Comparison of ENCODE assay signal across 20 cellular contexts in genomic region chr19:35913589-35913988, GRCh38. TPM values are rescaled to one million over a fixed set of nuclear protein-coding genes. Genes with fewer than 3 reads are reported as not detected.
DNase-seq lines count a peak whose midpoint lies in the region; ATAC-seq, FAIRE-seq and TF ChIP-seq lines count a peak whose summit lies in the region.
"Had no signal": no experiment of that assay in that cellular context is flagged by ENCODE, and none has a peak within 500 bp of the region (broad histone marks: within the 10 kb centered on the region; RNA-seq: fewer than 3 reads in every experiment).

No MANE protein-coding gene starts in this region.

- H3K9me3 ChIP-seq in mammary epithelial cell (replicated peaks; ENCODE audit: insufficient read depth, low read length) (no peaks in the 10 kb centered on the region), H9 (ENCODE audit: control insufficient read depth, low read depth, low read length) (no peaks in the 10 kb centered on the region), psoas muscle (no peaks in the 10 kb centered on the region)
- H3K9me3 ChIP-seq: adrenal gland, upper lobe of left lung had no signal

- BruUV-seq in mammary epithelial cell (replicated peaks; lab: Mats Ljungman, UMichigan) (no TSS peak), MCF 10A (replicated peaks; lab: Mats Ljungman, UMichigan) (no TSS peak)

- H3K27me3 Mint-ChIP-seq in MCF 10A (ENCODE audit: insufficient read depth, unreplicated experiment) (peaks cover 11% of the 10 kb centered on the region), H9 (ENCODE audit: low read depth) (peaks cover 15% of the 10 kb centered on the region)
- H3K27me3 Mint-ChIP-seq: stimulated activated naive CD8-positive, alpha-beta T cell treated with anti-CD3 and anti-CD28 coated beads, Interleukin-15, Interleukin-2, amounts not matched to agents 100 ng/mL and 50 ng/mL, for 24 hours had no signal

- H3K36me3 Mint-ChIP-seq in MCF 10A (ENCODE audit: insufficient read depth, unreplicated experiment) (no peaks in the 10 kb centered on the region), H9 (ENCODE audit: insufficient read depth in 1 of 3, low read depth in 3 of 3) (no peaks in the 10 kb centered on the region)
- H3K36me3 Mint-ChIP-seq: CD8-positive, alpha-beta T cell had no signal

- no peak overlapping the region for H4K91ac ChIP-seq in H9 (ENCODE audit: insufficient read length, low read depth, low read length)

- in situ Hi-C loops in mammary epithelial cell (cut with MboI; ENCODE audit: low sequenced_read_pairs in 2 of 2) = no loop called here

- no peak overlapping the region for H3K4me2 ChIP-seq in mammary epithelial cell (ENCODE audit: insufficient read depth, low read depth, low read length)
- H3K4me2 ChIP-seq in H9 (ENCODE audit: insufficient read depth, insufficient read length, low read length) = no peak overlapping the region

- intact Hi-C loops in mammary epithelial cell (cut with micrococcal nuclease) = no loop called here
- intact Hi-C loops in MCF 10A (cut with micrococcal nuclease) = no loop called here
- intact Hi-C loops in psoas muscle (cut with DNase I) = no loop called here

- H3K79me2 ChIP-seq in mammary epithelial cell (ENCODE audit: insufficient read depth, low read length) (no peaks in the 10 kb centered on the region), H9 (ENCODE audit: insufficient read depth, low read length) (no peaks in the 10 kb centered on the region)

- no peak for TF ChIP-seq CTCF in mammary epithelial cell (conservative IDR thresholded peaks at IDR 0.05 in 1 of 2, IDR thresholded peaks at IDR 0.05 in 1 of 2; ENCODE audit: extremely low read depth in 1 of 2, insufficient read depth in 1 of 2, low read depth in 1 of 2, low read length in 2 of 2)
- no peak for TF ChIP-seq CTCF in MCF 10A (IDR thresholded peaks at IDR 0.05; ENCODE audit: unreplicated experiment)
- TF ChIP-seq CTCF in bronchial epithelial cell (IDR thresholded peaks at IDR 0.05; ENCODE audit: insufficient read depth, low read length, severe bottlenecking) = no peak
- no peak for TF ChIP-seq CTCF in H9 (conservative IDR thresholded peaks at IDR 0.05)
- TF ChIP-seq CTCF in psoas muscle (IDR thresholded peaks at IDR 0.05) = no peak

- no peak overlapping the region for H3K14ac ChIP-seq in H9 (ENCODE audit: insufficient read depth, low read length)

- no peaks in the 10 kb centered on the region for H3K4me1 Mint-ChIP-seq in MCF 10A (ENCODE audit: insufficient read depth, unreplicated experiment)
- peaks cover 4 to 12% of the 10 kb centered on the region in 2 experiments for H3K4me1 Mint-ChIP-seq in H9

- peak; percentile 57 for DNase-seq in mammary epithelial cell
- no peak for DNase-seq in MCF 10A (ENCODE audit: unreplicated experiment)
- DNase-seq in HT1080 (ENCODE audit: low read depth) = peak; percentile 10
- peak; percentile 69 for DNase-seq in bronchial epithelial cell (ENCODE audit: low read depth)
- no peak for DNase-seq in H9
- DNase-seq in psoas muscle = no peak
- no peak for DNase-seq in HUDEP-2 (lab: John Stamatoyannopoulos, UW; ENCODE audit: unreplicated experiment in 76 of 76)
- DNase-seq in NCI-H2227 treated with DMSO at 0.1 percent for 48 hours (lab: John Stamatoyannopoulos, UW) = no peak
- DNase-seq: adrenal gland; CD8-positive, alpha-beta T cell; DMS79 treated with DMSO at 0.1 percent for 48 hours; NCI-H345; Right ventricle myocardium superior; upper lobe of left lung had no signal

- H3K27ac ChIP-seq in mammary epithelial cell (ENCODE audit: insufficient read depth, low read depth, low read length) (no peak overlapping the region), H9 (ENCODE audit: insufficient read length, low read depth, low read length) (no peak overlapping the region), psoas muscle (no peak overlapping the region)
- H3K27ac ChIP-seq: VCaP had no signal

- POLR2A ChIA-PET in MCF 10A (lab: Yijun Ruan, JAX) = no interaction called here

- no peaks in the 10 kb centered on the region for H3K23me2 ChIP-seq in H9 (ENCODE audit: insufficient read length, low read depth, low read length, poor library complexity, severe bottlenecking)

- H3T11ph ChIP-seq in H9 (ENCODE audit: low read length) = no peak overlapping the region

- no peak overlapping the region for H4K5ac ChIP-seq in H9 (ENCODE audit: insufficient read length, low read depth, low read length)

- ATAC-seq in psoas muscle = no peak
- ATAC-seq: CD8-positive, alpha-beta T cell; esophagus mucosa had no signal

- H3K9me3 Mint-ChIP-seq in MCF 10A (ENCODE audit: unreplicated experiment) (no peaks in the 10 kb centered on the region), H9 (no peaks in the 10 kb centered on the region)
- H3K9me3 Mint-ChIP-seq: activated T-helper 2 cell treated with anti-CD3 and anti-CD28 coated beads, Interferon-gamma antibody, Interleukin-2, Interleukin-4, amounts not matched to agents 10 μg/mL and 5 μg/mL and 100 μg/mL, durations not matched to agents 14 hours and 24 hours and 36 hours; CD8-positive, alpha-beta T cell; stimulated activated naive CD8-positive, alpha-beta T cell treated with anti-CD3 and anti-CD28 coated beads, Interleukin-15, Interleukin-2, amounts not matched to agents 100 ng/mL and 50 ng/mL, for 24 hours had no signal

- no peaks in the 10 kb centered on the region for H3K79me1 ChIP-seq in H9 (ENCODE audit: insufficient read depth, low read depth, low read length, poor library complexity, severe bottlenecking)

- no peak overlapping the region for H2BK5ac ChIP-seq in H9 (ENCODE audit: insufficient read length, low read length)

- CTCF ChIA-PET in mammary epithelial cell (lab: Charles Lee; ENCODE audit: low non-redundant PET) = no interaction called here
- CTCF ChIA-PET in MCF 10A (lab: Yijun Ruan, JAX) = interaction anchor here (0.6 to 1.8 kb wide), 2 partner anchors 31 to 505 kb away, joined by 3 to 4 read pairs; no protein-coding TSS in a partner anchor

- H4K20me1 ChIP-seq in mammary epithelial cell (ENCODE audit: insufficient read depth, low read length) = no peaks in the 10 kb centered on the region
- no peaks in the 10 kb centered on the region for H4K20me1 ChIP-seq in H9 (ENCODE audit: control insufficient read depth, insufficient read depth, insufficient read length)

- no peak overlapping the region for H3K23ac ChIP-seq in H9 (ENCODE audit: insufficient read length, low read depth, low read length)

- H2BK120ac ChIP-seq in H9 (ENCODE audit: low read depth, low read length, poor library complexity, severe bottlenecking) = no peak overlapping the region

- H3K27me3 ChIP-seq in mammary epithelial cell (ENCODE audit: insufficient read depth, low read length) (no peaks in the 10 kb centered on the region), bronchial epithelial cell (ENCODE audit: control insufficient read depth, insufficient read depth, low read length) (no peaks in the 10 kb centered on the region), H9 (ENCODE audit: insufficient read depth, low read length) (no peaks in the 10 kb centered on the region), psoas muscle (ENCODE audit: insufficient read depth in 3 of 3, low read length in 2 of 3) (peaks cover 0 to 7% (median 3%) of the 10 kb centered on the region in 3 donors)
- H3K27me3 ChIP-seq: adrenal gland, upper lobe of left lung had no signal

- H3K36me3 ChIP-seq in mammary epithelial cell (ENCODE audit: insufficient read depth, low read length) (no peaks in the 10 kb centered on the region), bronchial epithelial cell (ENCODE audit: control insufficient read depth, insufficient read depth, low read length) (no peaks in the 10 kb centered on the region), psoas muscle (ENCODE audit: insufficient read depth in 1 of 2, low read depth in 1 of 2) (no peaks in the 10 kb centered on the region)
- H3K36me3 ChIP-seq: adrenal gland, upper lobe of left lung had no signal

- no peak overlapping the region for H4K8ac ChIP-seq in H9 (replicated peaks; ENCODE audit: insufficient read length, low read depth, low read length)

- H3K9ac ChIP-seq in mammary epithelial cell (ENCODE audit: insufficient read depth, low read length) = no peak overlapping the region
- no peak overlapping the region for H3K9ac ChIP-seq in H9 (ENCODE audit: extremely low read depth, insufficient read length, low read length)

- no peak overlapping the region for H3K4ac ChIP-seq in H9 (ENCODE audit: low read depth, low read length)

- H3K18ac ChIP-seq in H9 (ENCODE audit: insufficient read length, low read depth, low read length) = no peak overlapping the region

- H3K4me3 Mint-ChIP-seq in MCF 10A (ENCODE audit: unreplicated experiment) (no peak overlapping the region), H9 (no peak overlapping the region)
- H3K4me3 Mint-ChIP-seq: CD8-positive, alpha-beta T cell; stimulated activated naive CD8-positive, alpha-beta T cell treated with anti-CD3 and anti-CD28 coated beads, Interleukin-15, Interleukin-2, amounts not matched to agents 100 ng/mL and 50 ng/mL, for 24 hours had no signal

- H3K4me3 ChIP-seq in mammary epithelial cell (replicated peaks in 1 of 3; ENCODE audit: insufficient read depth in 1 of 3, low read depth in 2 of 3, low read length in 3 of 3) (no peak overlapping the region), bronchial epithelial cell (ENCODE audit: low read depth, low read length) (no peak overlapping the region), psoas muscle (no peak overlapping the region)
- H3K4me3 ChIP-seq: adrenal gland, upper lobe of left lung had no signal

- no peak overlapping the region for H2BK20ac ChIP-seq in H9 (ENCODE audit: low read depth, low read length, poor library complexity, severe bottlenecking)

- H2BK12ac ChIP-seq in H9 (ENCODE audit: insufficient read length, low read depth, low read length) = no peak overlapping the region

- H2BK15ac ChIP-seq in H9 (ENCODE audit: low read depth, low read length) = no peak overlapping the region

- H3K4me1 ChIP-seq in mammary epithelial cell (ENCODE audit: insufficient read depth, low read length) (no peaks in the 10 kb centered on the region), H9 (ENCODE audit: insufficient read depth, low read length) (no peaks in the 10 kb centered on the region), psoas muscle (no peaks in the 10 kb centered on the region)
- H3K4me1 ChIP-seq: adrenal gland had no signal

- H2AFZ ChIP-seq in mammary epithelial cell (ENCODE audit: low read depth, low read length) (no peak overlapping the region), H9 (ENCODE audit: low read length) (no peak overlapping the region)

- no peak overlapping the region for H3K27ac Mint-ChIP-seq in MCF 10A (ENCODE audit: low read depth, unreplicated experiment)
- no peak overlapping the region for H3K27ac Mint-ChIP-seq in H9
- H3K27ac Mint-ChIP-seq: activated T-helper 2 cell treated with anti-CD3 and anti-CD28 coated beads, Interferon-gamma antibody, Interleukin-2, Interleukin-4, amounts not matched to agents 10 μg/mL and 5 μg/mL and 100 μg/mL, durations not matched to agents 14 hours and 24 hours and 36 hours; CD8-positive, alpha-beta T cell; stimulated activated naive CD8-positive, alpha-beta T cell treated with anti-CD3 and anti-CD28 coated beads, Interleukin-15, Interleukin-2, amounts not matched to agents 100 ng/mL and 50 ng/mL, for 24 hours had no signal

- 38% methylated on average over 6 of the region's 7 CpGs for WGBS in mammary epithelial cell (ENCODE audit: low coverage, missing lambda C conversion rate)
- WGBS in H9 (ENCODE audit: extremely low coverage, insufficient read length, low lambda C conversion rate) = no CpG with 5 or more reads among the region's 7 CpGs
- WGBS in psoas muscle, 3 donors = 40 to 52% (median 47%) methylated on average over 7 of the region's 7 CpGs

- FAIRE-seq in bronchial epithelial cell (lab: Jason Lieb, UNC) = no peak

- dilution Hi-C loops in mammary epithelial cell (cut with HindIII; ENCODE audit: low sequenced_read_pairs) = loop anchor here (5.0 kb wide), 1 partner anchor 61 kb away; the partner anchor contains the start of gene NPHS1

- H3K56ac ChIP-seq in H9 (ENCODE audit: insufficient read length, low read depth, low read length) = no peak overlapping the region

- H2AK5ac ChIP-seq in H9 (ENCODE audit: insufficient read length, low read length) = no peak overlapping the region

RNA-seq across cellular contexts. Expression of gene TYROBP, which starts 5.5 kb away (rescaled TPM):
- not detected for total RNA-seq in mammary epithelial cell
- polyA plus RNA-seq in mammary epithelial cell = not detected
- not detected for polyA minus RNA-seq in mammary epithelial cell
- total RNA-seq in MCF 10A (2022) = not detected in 2 replicates
- total RNA-seq in HT1080 (2014; rRNA removed; shearing (Covaris generic)) = not detected in 2 replicates
- polyA plus RNA-seq in HT1080 (2015; cell fraction: cytosol; rRNA removed) = not detected in 2 replicates
- not detected in 2 replicates for polyA plus RNA-seq in HT1080 (2015; cell fraction: nucleus; rRNA removed)
- not detected in 2 replicates for total RNA-seq in bronchial epithelial cell
- not detected in 2 replicates for total RNA-seq in H9 (2021)
- 10 to 100 TPM in 3 of 4 donors, 1 to 10 TPM in 1; 9.4 to 22.1 (median 14.2) TPM for total RNA-seq in psoas muscle
- 10 to 100 TPM in 2 of 3 donors, 1 to 10 TPM in 1; 7.8 to 19.1 (median 10.6) TPM for polyA plus RNA-seq in psoas muscle
- polyA plus RNA-seq: AG04450 had no signal

RNA-seq across cellular contexts. Expression of gene HCST, which starts 11.3 kb away (rescaled TPM):
- total RNA-seq in mammary epithelial cell (1 to 10 TPM in 1 of 2 donors, under 1 TPM in 1; 0.83 to 1.3 TPM), MCF 10A (2022) (not detected in 2 replicates), bronchial epithelial cell (1.3 TPM in 1 of 2 replicates, not detected in the other), H9 (2021) (0.68 and 1.8 TPM in 2 replicates), psoas muscle (1 to 10 TPM; 1.7 to 4.7 (median 3.1) TPM)
- polyA plus RNA-seq in mammary epithelial cell (0.19 TPM), psoas muscle (1 to 10 TPM; 1.1 to 4.2 (median 3.5) TPM)
- not detected for polyA minus RNA-seq in mammary epithelial cell
- not detected in 2 replicates for total RNA-seq in HT1080 (2014; rRNA removed; shearing (Covaris generic))
- not detected in 2 replicates for polyA plus RNA-seq in HT1080 (2015; cell fraction: cytosol; rRNA removed)
- not detected in 2 replicates for polyA plus RNA-seq in HT1080 (2015; cell fraction: nucleus; rRNA removed)

RNA-seq across cellular contexts. Expression of gene NFKBID, which starts 13.2 kb away (rescaled TPM):
- total RNA-seq in mammary epithelial cell (10 to 100 TPM; 10.4 to 11.5 TPM), MCF 10A (2022) (6.4 and 8.4 TPM in 2 replicates), bronchial epithelial cell (1.6 and 1.7 TPM in 2 replicates), H9 (2021) (18.4 and 18.8 TPM in 2 replicates), psoas muscle (1 to 10 TPM in 3 of 4 donors, under 1 TPM in 1; 0.90 to 2.2 (median 1.5) TPM)
- polyA plus RNA-seq in mammary epithelial cell (4.5 TPM), psoas muscle (1 to 10 TPM in 2 of 3 donors, under 1 TPM in 1; 0.75 to 1.6 (median 1.2) TPM)
- 15.6 TPM for polyA minus RNA-seq in mammary epithelial cell
- 5.8 and 5.9 TPM in 2 replicates for total RNA-seq in HT1080 (2014; rRNA removed; shearing (Covaris generic))
- 1.4 and 2.2 TPM in 2 replicates for polyA plus RNA-seq in HT1080 (2015; cell fraction: cytosol; rRNA removed)
- polyA plus RNA-seq in HT1080 (2015; cell fraction: nucleus; rRNA removed) = 12.2 and 16.8 TPM in 2 replicates

RNA-seq across cellular contexts. Expression of gene LRFN3, which starts 22.6 kb away (rescaled TPM):
- 10 to 100 TPM in 1 of 2 donors, 1 to 10 TPM in 1; 4.3 to 13.1 TPM for total RNA-seq in mammary epithelial cell
- polyA plus RNA-seq in mammary epithelial cell = 6.4 TPM
- 3.2 TPM for polyA minus RNA-seq in mammary epithelial cell
- total RNA-seq in MCF 10A (2022) = 7.4 and 10.1 TPM in 2 replicates
- total RNA-seq in HT1080 (2014; rRNA removed; shearing (Covaris generic)) = 1.9 and 3.4 TPM in 2 replicates
- polyA plus RNA-seq in HT1080 (2015; cell fraction: cytosol; rRNA removed) = 12.2 and 12.9 TPM in 2 replicates
- polyA plus RNA-seq in HT1080 (2015; cell fraction: nucleus; rRNA removed) = 4.1 and 5.4 TPM in 2 replicates
- 0.79 and 1.3 TPM in 2 replicates for total RNA-seq in bronchial epithelial cell
- total RNA-seq in H9 (2021) = 18.4 and 20.5 TPM in 2 replicates
- total RNA-seq in psoas muscle = 10 to 100 TPM in 2 of 4 donors, 1 to 10 TPM in 2; 7.2 to 11.2 (median 10.0) TPM
- 10 to 100 TPM in 2 of 3 donors, 1 to 10 TPM in 1; 8.6 to 25.6 (median 11.3) TPM for polyA plus RNA-seq in psoas muscle

RNA-seq across cellular contexts. Expression of gene APLP1, which starts 45.2 kb away (rescaled TPM):
- total RNA-seq in mammary epithelial cell (1 to 10 TPM; 4.8 to 9.5 TPM), MCF 10A (2022) (1.3 and 2.4 TPM in 2 replicates), bronchial epithelial cell (0.26 and 0.51 TPM in 2 replicates), H9 (2021) (29.9 and 36.9 TPM in 2 replicates), psoas muscle (1 to 10 TPM in 1 of 4 donors, under 1 TPM in 3; 0.48 to 4.1 (median 0.78) TPM)
- polyA plus RNA-seq in mammary epithelial cell (4.4 TPM), psoas muscle (1 to 10 TPM in 1 of 3 donors, under 1 TPM in 2; 0.48 to 2.2 (median 1.00) TPM)
- polyA minus RNA-seq in mammary epithelial cell = not detected
- total RNA-seq in HT1080 (2014; rRNA removed; shearing (Covaris generic)) = 1.6 and 6.6 TPM in 2 replicates
- polyA plus RNA-seq in HT1080 (2015; cell fraction: cytosol; rRNA removed) = 2.5 and 2.7 TPM in 2 replicates
- 1.9 and 3.0 TPM in 2 replicates for polyA plus RNA-seq in HT1080 (2015; cell fraction: nucleus; rRNA removed)
- total RNA-seq: CD8-positive, alpha-beta T cell; mononuclear cell had no signal

Comparison
In these comparisons a context has a peak if more than half of its experiments do, and no peak if none do; other contexts are left out.
1. DNase-seq: peak in mammary epithelial cell (single experiment), HT1080 (single experiment) and bronchial epithelial cell (single experiment); none in MCF 10A (single experiment), H9 (single experiment), psoas muscle (0 of 2), HUDEP-2 (0 of 76) and NCI-H2227 treated with DMSO at 0.1 percent for 48 hours (single experiment).
2. RNA of gene TYROBP, which starts 5.5 kb away (total RNA-seq): 9.4 to 22.1 TPM in psoas muscle; not detected in mammary epithelial cell, not detected in MCF 10A, not detected in HT1080, not detected in bronchial epithelial cell and not detected in H9; every median in the first group is over 10 times any median in the second.